11 cellular contexts compared by ENCODE assay signal in the genomic region with DNA sequence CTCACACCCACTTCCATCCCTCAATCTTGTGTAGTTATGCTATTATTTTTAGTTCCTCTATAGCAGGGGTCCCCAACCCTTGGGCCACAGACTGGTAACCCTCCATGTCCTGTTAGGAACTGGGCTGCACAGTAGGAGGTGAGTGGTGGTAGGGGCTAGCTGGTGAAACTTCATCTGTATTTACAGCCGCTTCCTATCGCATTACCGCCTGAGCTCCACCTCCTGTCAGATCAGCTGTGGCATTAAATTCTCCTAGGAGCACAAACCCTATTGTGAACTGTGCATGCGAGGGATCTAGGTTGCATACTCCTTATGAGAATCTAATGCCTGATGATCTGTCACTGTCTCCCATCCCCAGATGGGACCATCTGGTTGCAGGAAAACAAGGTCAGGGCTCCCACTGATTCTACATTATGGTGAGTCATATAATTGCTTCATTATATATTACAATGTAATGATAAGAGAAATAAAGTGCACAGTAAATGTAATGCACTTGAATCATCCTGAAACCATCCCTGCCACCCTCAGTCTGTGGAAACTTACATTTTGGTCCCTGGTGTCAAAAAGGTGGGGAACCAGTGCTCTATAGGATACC. TPM values are rescaled to one million over a fixed set of nuclear protein-coding genes. Genes with fewer than 3 reads are reported as not detected.
DNase-seq lines count a peak whose midpoint lies in the region; ATAC-seq and TF ChIP-seq lines count a peak whose summit lies in the region.
"Had no signal": no experiment of that assay in that cellular context is flagged by ENCODE, and none has a peak within 500 bp of the region (broad histone marks: within the 10 kb centered on the region; RNA-seq: fewer than 3 reads in every experiment).

No MANE protein-coding gene starts in this region.

- H3K27ac Mint-ChIP-seq in CD8-positive, alpha-beta T cell, result no peak overlapping the region
- H3K27ac Mint-ChIP-seq in GM23338, result no peak overlapping the region
- peak overlapping the region; percentile 16 for H3K27ac Mint-ChIP-seq in activated T-helper 1 cell treated with anti-CD3 and anti-CD28 coated beads, Interleukin-12 subunit alpha, Interleukin-12 subunit beta, Interleukin-2, Interleukin-4 antibody, amounts not matched to agents 30 ng/mL and 10 ng/mL and 1 ng/mL, durations not matched to agents 14 hours and 24 hours and 36 hours
- no peak overlapping the region for H3K27ac Mint-ChIP-seq in mesothelial cell of epicardium
- H3K27ac Mint-ChIP-seq: stimulated activated effector memory CD8-positive, alpha-beta T cell treated with anti-CD3 and anti-CD28 coated beads, Interleukin-12 subunit alpha, Interleukin-12 subunit beta, amount 100 ng/mL, for 72 hours had no signal

- TF ChIP-seq CTCF in CD8-positive, alpha-beta T cell (IDR thresholded peaks at IDR 0.05), result no peak
- TF ChIP-seq CTCF in GM23338 (conservative IDR thresholded peaks at IDR 0.05; ENCODE audit: low read depth in 2 of 2), result no peak
- TF ChIP-seq CTCF in mesothelial cell of epicardium (IDR thresholded peaks at IDR 0.05; ENCODE audit: unreplicated experiment), result no peak

- H3K27me3 Mint-ChIP-seq in CD8-positive, alpha-beta T cell (ENCODE audit: low read depth), result no peaks in the 10 kb centered on the region
- peaks cover 30% of the 10 kb centered on the region for H3K27me3 Mint-ChIP-seq in GM23338 (ENCODE audit: insufficient read depth, low read depth, poor library complexity)
- peaks cover 14% of the 10 kb centered on the region for H3K27me3 Mint-ChIP-seq in activated T-helper 1 cell treated with anti-CD3 and anti-CD28 coated beads, Interleukin-12 subunit alpha, Interleukin-12 subunit beta, Interleukin-2, Interleukin-4 antibody, amounts not matched to agents 30 ng/mL and 10 ng/mL and 1 ng/mL, durations not matched to agents 14 hours and 24 hours and 36 hours (ENCODE audit: insufficient read depth)
- H3K27me3 Mint-ChIP-seq in mesothelial cell of epicardium (ENCODE audit: low read depth), result peaks cover 9% of the 10 kb centered on the region

- H3K4me2 ChIP-seq in GM23338, result peak overlapping the region; percentile 82; the same call in 1 of the 2 replicates

- no peaks in the 10 kb centered on the region for H3K27me3 ChIP-seq in CD8-positive, alpha-beta T cell (ENCODE audit: insufficient read depth, low read length)
- H3K27me3 ChIP-seq in GM23338 (ENCODE audit: insufficient read depth), result peaks cover 34% of the 10 kb centered on the region
- no peaks in the 10 kb centered on the region for H3K27me3 ChIP-seq in effector memory CD4-positive, alpha-beta T cell (replicated peaks; ENCODE audit: control insufficient read depth, insufficient read depth, low read length, poor library complexity, severe bottlenecking)

- peaks cover 17% of the 10 kb centered on the region for H3K4me1 Mint-ChIP-seq in CD8-positive, alpha-beta T cell (ENCODE audit: low read depth)
- H3K4me1 Mint-ChIP-seq in GM23338, result peaks cover 21% of the 10 kb centered on the region
- H3K4me1 Mint-ChIP-seq in activated T-helper 1 cell treated with anti-CD3 and anti-CD28 coated beads, Interleukin-12 subunit alpha, Interleukin-12 subunit beta, Interleukin-2, Interleukin-4 antibody, amounts not matched to agents 30 ng/mL and 10 ng/mL and 1 ng/mL, durations not matched to agents 14 hours and 24 hours and 36 hours (ENCODE audit: low read depth), result peaks cover 24% of the 10 kb centered on the region
- peaks cover 23% of the 10 kb centered on the region for H3K4me1 Mint-ChIP-seq in mesothelial cell of epicardium

- H3K36me3 Mint-ChIP-seq in CD8-positive, alpha-beta T cell, result no peaks in the 10 kb centered on the region
- H3K36me3 Mint-ChIP-seq in GM23338 (ENCODE audit: low read depth) (peaks cover 11% of the 10 kb centered on the region; the same call in 2 of the 3 replicates), mesothelial cell of epicardium (no peaks in the 10 kb centered on the region)
- no peaks in the 10 kb centered on the region for H3K36me3 Mint-ChIP-seq in activated T-helper 1 cell treated with anti-CD3 and anti-CD28 coated beads, Interleukin-12 subunit alpha, Interleukin-12 subunit beta, Interleukin-2, Interleukin-4 antibody, amounts not matched to agents 30 ng/mL and 10 ng/mL and 1 ng/mL, durations not matched to agents 14 hours and 24 hours and 36 hours (ENCODE audit: low read depth)
- H3K36me3 Mint-ChIP-seq: stimulated activated effector memory CD8-positive, alpha-beta T cell treated with anti-CD3 and anti-CD28 coated beads, Interleukin-12 subunit alpha, Interleukin-12 subunit beta, amount 100 ng/mL, for 72 hours had no signal

- peaks cover 15% of the 10 kb centered on the region for H3K4me1 ChIP-seq in CD8-positive, alpha-beta T cell (ENCODE audit: insufficient read depth, low read length)
- H3K4me1 ChIP-seq in GM23338 (ENCODE audit: insufficient read depth), result peaks cover 23% of the 10 kb centered on the region
- peaks cover 7% of the 10 kb centered on the region for H3K4me1 ChIP-seq in effector memory CD4-positive, alpha-beta T cell (ENCODE audit: control insufficient read depth, insufficient read depth, low read length, poor library complexity, severe bottlenecking)

- H4K20me1 ChIP-seq in GM23338 (replicated peaks; ENCODE audit: insufficient read depth), result peaks cover 9% of the 10 kb centered on the region; the same call in 1 of the 2 replicates

- no peak overlapping the region for H2AFZ ChIP-seq in GM23338

- H3K9me3 ChIP-seq in CD8-positive, alpha-beta T cell (ENCODE audit: low read length), result no peaks in the 10 kb centered on the region
- H3K9me3 ChIP-seq in effector memory CD4-positive, alpha-beta T cell (ENCODE audit: control insufficient read depth, low read length), result no peaks in the 10 kb centered on the region

- no peak overlapping the region for H3K4me3 ChIP-seq in CD8-positive, alpha-beta T cell (ENCODE audit: low read depth, low read length)
- peak overlapping the region; percentile 82 for H3K4me3 ChIP-seq in GM23338
- no peak overlapping the region for H3K4me3 ChIP-seq in effector memory CD4-positive, alpha-beta T cell (ENCODE audit: insufficient read depth, low read depth, low read length, poor library complexity, severe bottlenecking)

- H3F3A ChIP-seq in GM23338 (replicated peaks; ENCODE audit: low read depth), result peaks cover 12% of the 10 kb centered on the region

- H3K79me2 ChIP-seq in GM23338 (replicated peaks; ENCODE audit: insufficient read depth), result peaks cover 21% of the 10 kb centered on the region

- no peak for ATAC-seq in CD8-positive, alpha-beta T cell
- no peak for ATAC-seq in GM23338
- ATAC-seq in GM21529 (IDR thresholded peaks at IDR 0.05; ENCODE audit: unreplicated experiment), result no peak
- ATAC-seq: stimulated activated effector memory CD8-positive, alpha-beta T cell treated with anti-CD3 and anti-CD28 coated beads, Interleukin-12 subunit alpha, Interleukin-12 subunit beta, amount 100 ng/mL, for 72 hours had no signal

- CTCF ChIA-PET in CD8-positive, alpha-beta T cell (lab: Charles Lee), result interaction anchor here (0.7 to 1.9 kb wide), 4 partner anchors 29 to 121 kb away, joined by 3 to 6 read pairs (median 4); no protein-coding TSS in a partner anchor

- H3K9me2 ChIP-seq in GM23338 (ENCODE audit: insufficient read depth), result no peaks in the 10 kb centered on the region

- no peaks in the 10 kb centered on the region for H3K9me3 Mint-ChIP-seq in CD8-positive, alpha-beta T cell
- H3K9me3 Mint-ChIP-seq in GM23338, result peaks cover 8% of the 10 kb centered on the region; the same call in 1 of the 3 replicates
- H3K9me3 Mint-ChIP-seq in activated T-helper 1 cell treated with anti-CD3 and anti-CD28 coated beads, Interleukin-12 subunit alpha, Interleukin-12 subunit beta, Interleukin-2, Interleukin-4 antibody, amounts not matched to agents 30 ng/mL and 10 ng/mL and 1 ng/mL, durations not matched to agents 14 hours and 24 hours and 36 hours, result no peaks in the 10 kb centered on the region
- no peaks in the 10 kb centered on the region for H3K9me3 Mint-ChIP-seq in mesothelial cell of epicardium
- H3K9me3 Mint-ChIP-seq: stimulated activated effector memory CD8-positive, alpha-beta T cell treated with anti-CD3 and anti-CD28 coated beads, Interleukin-12 subunit alpha, Interleukin-12 subunit beta, amount 100 ng/mL, for 72 hours had no signal

- H3K36me3 ChIP-seq in CD8-positive, alpha-beta T cell (ENCODE audit: insufficient read depth, low read length), result no peaks in the 10 kb centered on the region
- H3K36me3 ChIP-seq in GM23338 (ENCODE audit: insufficient read depth), result no peaks in the 10 kb centered on the region; the same call in 1 of the 2 replicates
- no peaks in the 10 kb centered on the region for H3K36me3 ChIP-seq in effector memory CD4-positive, alpha-beta T cell (ENCODE audit: control insufficient read depth, insufficient read depth, low read length)

- intact Hi-C loops in CD8-positive, alpha-beta T cell (cut with DNase I, micrococcal nuclease), result no loop called here
- intact Hi-C loops in activated T-helper 1 cell treated with anti-CD3 and anti-CD28 coated beads, Interleukin-12 subunit alpha, Interleukin-12 subunit beta, Interleukin-2, Interleukin-4 antibody, amounts not matched to agents 30 ng/mL and 10 ng/mL and 1 ng/mL, durations not matched to agents 14 hours and 24 hours and 36 hours (cut with micrococcal nuclease), result loop anchor here (5.0 kb wide), 1 partner anchor 1887 kb away; the partner anchor contains the start of gene PAIP2B

- POLR2A ChIA-PET in CD8-positive, alpha-beta T cell (lab: Charles Lee), result no interaction called here

- no peak overlapping the region for H3K27ac ChIP-seq in CD8-positive, alpha-beta T cell (ENCODE audit: low read depth, low read length)
- H3K27ac ChIP-seq in GM23338 (ENCODE audit: low read depth), result no peak overlapping the region
- no peak overlapping the region for H3K27ac ChIP-seq in effector memory CD4-positive, alpha-beta T cell (ENCODE audit: insufficient read depth, low read length, poor library complexity, severe bottlenecking)

- H3K4me3 Mint-ChIP-seq in CD8-positive, alpha-beta T cell, result peak overlapping the region; percentile 66
- H3K4me3 Mint-ChIP-seq in GM23338 (peak overlapping the region; percentile 61), mesothelial cell of epicardium (peak overlapping the region; percentile 38)
- peak overlapping the region; percentile 25 for H3K4me3 Mint-ChIP-seq in activated T-helper 1 cell treated with anti-CD3 and anti-CD28 coated beads, Interleukin-12 subunit alpha, Interleukin-12 subunit beta, Interleukin-2, Interleukin-4 antibody, amounts not matched to agents 30 ng/mL and 10 ng/mL and 1 ng/mL, durations not matched to agents 14 hours and 24 hours and 36 hours

- DNase-seq in CD8-positive, alpha-beta T cell, result no peak
- DNase-seq in GM23338 (ENCODE audit: low spot score), result no peak
- no peak for DNase-seq in activated T-helper 1 cell treated with anti-CD3 and anti-CD28 coated beads, Interleukin-12 subunit alpha, Interleukin-12 subunit beta, Interleukin-2, Interleukin-4 antibody, amounts not matched to agents 30 ng/mL and 10 ng/mL and 1 ng/mL, durations not matched to agents 14 hours and 24 hours and 36 hours (ENCODE audit: low spot score)
- no peak for DNase-seq in mesothelial cell of epicardium (ENCODE audit: low spot score in 2 of 2, unreplicated experiment in 2 of 2)
- no peak for DNase-seq in NCI-H1105 treated with DMSO at 0.1 percent for 48 hours (lab: John Stamatoyannopoulos, UW)
- no peak for DNase-seq in activated gamma-delta T cell treated with Interleukin-2 at 50 U/mL for 16 hours
- DNase-seq in effector memory CD4-positive, alpha-beta T cell, result no peak
- DNase-seq: activated effector memory CD4-positive, alpha-beta T cell treated with Interleukin-2 at 50 U/mL for 16 hours; effector CD4-positive, alpha-beta T cell had no signal

RNA-seq across cellular contexts. Expression of gene RAB11FIP5, which starts 1.6 kb away (rescaled TPM):
- 10 to 100 TPM in 1 of 2 experiments, 1 to 10 TPM in 1; 4.7 to 10.7 TPM for total RNA-seq in CD8-positive, alpha-beta T cell
- total RNA-seq in GM23338 (2014; rRNA removed; shearing (Covaris generic)), result 15.7 and 16.6 TPM in 2 replicates
- 4.3 and 4.4 TPM in 2 replicates for polyA plus RNA-seq in GM23338 (2016; fragmentation: Nextera tagmentation; extraction: Ambion mirVana)
- 12.1 and 12.9 TPM in 2 replicates for total RNA-seq in activated T-helper 1 cell treated with anti-CD3 and anti-CD28 coated beads, Interleukin-12 subunit alpha, Interleukin-12 subunit beta, Interleukin-2, Interleukin-4 antibody, amounts not matched to agents 30 ng/mL and 10 ng/mL and 1 ng/mL, durations not matched to agents 14 hours and 24 hours and 36 hours
- 23.3 to 25.4 TPM (median 25.1 TPM) in 3 replicates for total RNA-seq in mesothelial cell of epicardium

RNA-seq across cellular contexts. Expression of gene SFXN5, which starts 42.9 kb away (rescaled TPM):
- 1 to 10 TPM; 6.1 to 9.3 TPM for total RNA-seq in CD8-positive, alpha-beta T cell
- total RNA-seq in GM23338 (2014; rRNA removed; shearing (Covaris generic)), result 25.8 and 26.3 TPM in 2 replicates
- 23.6 and 25.4 TPM in 2 replicates for polyA plus RNA-seq in GM23338 (2016; fragmentation: Nextera tagmentation; extraction: Ambion mirVana)
- total RNA-seq in activated T-helper 1 cell treated with anti-CD3 and anti-CD28 coated beads, Interleukin-12 subunit alpha, Interleukin-12 subunit beta, Interleukin-2, Interleukin-4 antibody, amounts not matched to agents 30 ng/mL and 10 ng/mL and 1 ng/mL, durations not matched to agents 14 hours and 24 hours and 36 hours, result 9.5 and 12.0 TPM in 2 replicates
- 18.8 to 20.2 TPM (median 18.9 TPM) in 3 replicates for total RNA-seq in mesothelial cell of epicardium
